Comparison of ENCODE assay signal across 1 cellular context in the genomic region with DNA sequence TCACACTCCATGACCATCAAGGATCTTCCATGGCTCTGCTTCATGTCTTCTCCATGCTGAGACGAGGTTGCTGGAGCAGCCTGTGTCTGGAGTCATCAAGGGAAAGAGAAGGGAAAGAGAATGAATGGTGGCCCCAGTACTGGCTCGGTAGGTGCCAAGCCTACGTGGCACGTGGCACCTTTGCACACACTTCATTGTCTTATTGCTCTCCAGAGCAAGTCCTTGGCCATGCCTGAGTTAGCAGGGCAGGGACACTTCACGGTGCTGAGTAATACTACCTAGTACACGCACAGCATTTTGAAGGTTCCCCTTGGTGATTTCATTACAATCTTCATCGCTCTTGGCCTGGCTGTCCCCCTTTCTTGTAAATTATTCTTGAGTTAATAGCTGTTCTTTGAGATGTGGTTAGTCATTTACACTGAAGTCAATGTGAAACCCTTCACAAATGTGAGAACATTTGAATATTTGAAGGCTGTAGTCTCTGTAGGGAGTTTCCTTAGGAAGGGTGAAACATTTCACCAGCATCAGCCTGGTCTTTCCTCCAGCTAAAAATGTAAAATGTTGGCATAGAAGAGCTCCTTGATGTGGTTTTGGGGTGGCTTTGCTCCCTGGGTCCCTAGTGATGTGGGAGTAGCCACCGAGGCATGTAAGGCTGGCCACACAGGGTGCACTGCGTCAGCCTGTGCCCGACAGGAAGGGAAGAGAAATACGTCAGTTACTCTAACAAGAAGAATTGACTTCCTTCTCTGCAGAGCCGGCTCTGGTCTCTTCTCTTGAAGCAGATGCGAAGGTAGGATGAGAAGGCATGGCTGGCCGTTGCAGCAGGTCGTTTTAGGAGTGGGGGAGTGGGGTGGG.
TF ChIP-seq lines count a peak whose summit lies in the region.

A gene with protein sequence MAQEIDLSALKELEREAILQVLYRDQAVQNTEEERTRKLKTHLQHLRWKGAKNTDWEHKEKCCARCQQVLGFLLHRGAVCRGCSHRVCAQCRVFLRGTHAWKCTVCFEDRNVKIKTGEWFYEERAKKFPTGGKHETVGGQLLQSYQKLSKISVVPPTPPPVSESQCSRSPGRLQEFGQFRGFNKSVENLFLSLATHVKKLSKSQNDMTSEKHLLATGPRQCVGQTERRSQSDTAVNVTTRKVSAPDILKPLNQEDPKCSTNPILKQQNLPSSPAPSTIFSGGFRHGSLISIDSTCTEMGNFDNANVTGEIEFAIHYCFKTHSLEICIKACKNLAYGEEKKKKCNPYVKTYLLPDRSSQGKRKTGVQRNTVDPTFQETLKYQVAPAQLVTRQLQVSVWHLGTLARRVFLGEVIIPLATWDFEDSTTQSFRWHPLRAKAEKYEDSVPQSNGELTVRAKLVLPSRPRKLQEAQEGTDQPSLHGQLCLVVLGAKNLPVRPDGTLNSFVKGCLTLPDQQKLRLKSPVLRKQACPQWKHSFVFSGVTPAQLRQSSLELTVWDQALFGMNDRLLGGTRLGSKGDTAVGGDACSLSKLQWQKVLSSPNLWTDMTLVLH (plus strand): TSS at position 766 of the 855 bp plus-strand sequence. CDS start 13,215 bp downstream, outside the sequence.

TF ChIP-seq in GM12878, 131 proteins besides CTCF, POLR2A, EP300 and RAD21 (continued from another document and continues in another):
- TF ChIP-seq CBFB (IDR thresholded peaks at IDR 0.05; ENCODE audit: low read depth) (peak; percentile 96), NKRF (conservative IDR thresholded peaks at IDR 0.05) (no peak; the same call in 1 of the 2 replicates), RAD51 (IDR thresholded peaks at IDR 0.05) (peak; percentile 62; the same call in 1 of the 2 replicates), RFX5 (IDR thresholded peaks at IDR 0.05; ENCODE audit: low read depth, low read length) (no peak), NR2F1 (conservative IDR thresholded peaks at IDR 0.05) (peak; percentile 73; the same call in 1 of the 2 replicates), CREB1 (IDR thresholded peaks at IDR 0.05; ENCODE audit: low read depth) (peak; percentile 88), ATF7 (IDR thresholded peaks at IDR 0.05; ENCODE audit: low read depth) (peak; percentile 94), ESRRA (IDR thresholded peaks at IDR 0.05; ENCODE audit: low read length) (0 out of 2 replicates have a peak, but pooled peaks have one; percentile 27), NFXL1 (IDR thresholded peaks at IDR 0.05; ENCODE audit: borderline replicate concordance) (no peak), SUZ12 (IDR thresholded peaks at IDR 0.05; ENCODE audit: unreplicated experiment) (no peak), SIX5 (IDR thresholded peaks at IDR 0.05; ENCODE audit: low read depth, low read length, severe bottlenecking) (no peak), GABPA (IDR thresholded peaks at IDR 0.05; ENCODE audit: low read depth) (peak; percentile 62; the same call in 1 of the 2 replicates), ZNF622 (IDR thresholded peaks at IDR 0.05) (no peak), POLR2AphosphoS2 (IDR thresholded peaks at IDR 0.05; ENCODE audit: low read depth, low read length) (no peak), RBBP5 (conservative IDR thresholded peaks at IDR 0.05) (no peak), SUPT20H (IDR thresholded peaks at IDR 0.05; ENCODE audit: borderline replicate concordance, control insufficient read depth, low read depth, low read length) (no peak), KDM1A (IDR thresholded peaks at IDR 0.05; ENCODE audit: borderline replicate concordance) (no peak), NR2C1 (IDR thresholded peaks at IDR 0.05) (no peak), ZNF217 (IDR thresholded peaks at IDR 0.05) (peak; percentile 71), RB1 (IDR thresholded peaks at IDR 0.05; ENCODE audit: borderline replicate concordance) (no peak; the same call in 1 of the 2 replicates), NFIC (IDR thresholded peaks at IDR 0.05; ENCODE audit: low read depth, low read length) (peak; percentile 96), MAX (IDR thresholded peaks at IDR 0.05; ENCODE audit: low read depth, low read length) (no peak; the same call in 1 of the 2 replicates), ATF3 (IDR thresholded peaks at IDR 0.05; ENCODE audit: borderline replicate concordance, extremely low read depth, low read depth, low read length) (no peak), CHD4 (IDR thresholded peaks at IDR 0.05) (no peak), TCF3 (IDR thresholded peaks at IDR 0.05; ENCODE audit: borderline replicate concordance, insufficient read depth, low read depth, low read length) (no peak; the same call in 1 of the 2 replicates), ZBED1 (IDR thresholded peaks at IDR 0.05; ENCODE audit: borderline replicate concordance) (peak; percentile 97), ZNF207 (IDR thresholded peaks at IDR 0.05; ENCODE audit: borderline replicate concordance) (no peak)
- TF ChIP-seq, protein P1, sequence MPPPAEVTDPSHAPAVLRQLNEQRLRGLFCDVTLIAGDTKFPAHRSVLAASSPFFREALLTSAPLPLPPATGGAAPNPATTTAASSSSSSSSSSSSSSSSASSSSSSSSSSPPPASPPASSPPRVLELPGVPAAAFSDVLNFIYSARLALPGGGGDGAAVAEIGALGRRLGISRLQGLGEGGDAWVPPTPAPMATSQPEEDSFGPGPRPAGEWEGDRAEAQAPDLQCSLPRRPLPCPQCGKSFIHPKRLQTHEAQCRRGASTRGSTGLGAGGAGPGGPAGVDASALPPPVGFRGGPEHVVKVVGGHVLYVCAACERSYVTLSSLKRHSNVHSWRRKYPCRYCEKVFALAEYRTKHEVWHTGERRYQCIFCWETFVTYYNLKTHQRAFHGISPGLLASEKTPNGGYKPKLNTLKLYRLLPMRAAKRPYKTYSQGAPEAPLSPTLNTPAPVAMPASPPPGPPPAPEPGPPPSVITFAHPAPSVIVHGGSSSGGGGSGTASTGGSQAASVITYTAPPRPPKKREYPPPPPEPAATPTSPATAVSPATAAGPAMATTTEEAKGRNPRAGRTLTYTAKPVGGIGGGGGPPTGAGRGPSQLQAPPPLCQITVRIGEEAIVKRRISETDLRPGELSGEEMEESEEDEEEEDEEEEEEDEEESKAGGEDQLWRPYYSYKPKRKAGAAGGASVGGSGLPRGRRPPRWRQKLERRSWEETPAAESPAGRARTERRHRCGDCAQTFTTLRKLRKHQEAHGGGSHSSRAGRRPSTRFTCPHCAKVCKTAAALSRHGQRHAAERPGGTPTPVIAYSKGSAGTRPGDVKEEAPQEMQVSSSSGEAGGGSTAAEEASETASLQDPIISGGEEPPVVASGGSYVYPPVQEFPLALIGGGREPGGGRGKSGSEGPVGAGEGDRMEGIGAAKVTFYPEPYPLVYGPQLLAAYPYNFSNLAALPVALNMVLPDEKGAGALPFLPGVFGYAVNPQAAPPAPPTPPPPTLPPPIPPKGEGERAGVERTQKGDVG (CRISPR knock-in tag; IDR thresholded peaks at IDR 0.05) = no peak
- TF ChIP-seq, protein P2, sequence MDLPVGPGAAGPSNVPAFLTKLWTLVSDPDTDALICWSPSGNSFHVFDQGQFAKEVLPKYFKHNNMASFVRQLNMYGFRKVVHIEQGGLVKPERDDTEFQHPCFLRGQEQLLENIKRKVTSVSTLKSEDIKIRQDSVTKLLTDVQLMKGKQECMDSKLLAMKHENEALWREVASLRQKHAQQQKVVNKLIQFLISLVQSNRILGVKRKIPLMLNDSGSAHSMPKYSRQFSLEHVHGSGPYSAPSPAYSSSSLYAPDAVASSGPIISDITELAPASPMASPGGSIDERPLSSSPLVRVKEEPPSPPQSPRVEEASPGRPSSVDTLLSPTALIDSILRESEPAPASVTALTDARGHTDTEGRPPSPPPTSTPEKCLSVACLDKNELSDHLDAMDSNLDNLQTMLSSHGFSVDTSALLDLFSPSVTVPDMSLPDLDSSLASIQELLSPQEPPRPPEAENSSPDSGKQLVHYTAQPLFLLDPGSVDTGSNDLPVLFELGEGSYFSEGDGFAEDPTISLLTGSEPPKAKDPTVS (IDR thresholded peaks at IDR 0.05; ENCODE audit: low read depth, low read length) = no peak
- TF ChIP-seq, protein P3, sequence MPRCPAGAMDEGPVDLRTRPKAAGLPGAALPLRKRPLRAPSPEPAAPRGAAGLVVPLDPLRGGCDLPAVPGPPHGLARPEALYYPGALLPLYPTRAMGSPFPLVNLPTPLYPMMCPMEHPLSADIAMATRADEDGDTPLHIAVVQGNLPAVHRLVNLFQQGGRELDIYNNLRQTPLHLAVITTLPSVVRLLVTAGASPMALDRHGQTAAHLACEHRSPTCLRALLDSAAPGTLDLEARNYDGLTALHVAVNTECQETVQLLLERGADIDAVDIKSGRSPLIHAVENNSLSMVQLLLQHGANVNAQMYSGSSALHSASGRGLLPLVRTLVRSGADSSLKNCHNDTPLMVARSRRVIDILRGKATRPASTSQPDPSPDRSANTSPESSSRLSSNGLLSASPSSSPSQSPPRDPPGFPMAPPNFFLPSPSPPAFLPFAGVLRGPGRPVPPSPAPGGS (IDR thresholded peaks at IDR 0.05; ENCODE audit: borderline replicate concordance, insufficient read depth, low read depth, low read length, poor library complexity, severe bottlenecking) = peak; percentile 65
- TF ChIP-seq, protein P4, sequence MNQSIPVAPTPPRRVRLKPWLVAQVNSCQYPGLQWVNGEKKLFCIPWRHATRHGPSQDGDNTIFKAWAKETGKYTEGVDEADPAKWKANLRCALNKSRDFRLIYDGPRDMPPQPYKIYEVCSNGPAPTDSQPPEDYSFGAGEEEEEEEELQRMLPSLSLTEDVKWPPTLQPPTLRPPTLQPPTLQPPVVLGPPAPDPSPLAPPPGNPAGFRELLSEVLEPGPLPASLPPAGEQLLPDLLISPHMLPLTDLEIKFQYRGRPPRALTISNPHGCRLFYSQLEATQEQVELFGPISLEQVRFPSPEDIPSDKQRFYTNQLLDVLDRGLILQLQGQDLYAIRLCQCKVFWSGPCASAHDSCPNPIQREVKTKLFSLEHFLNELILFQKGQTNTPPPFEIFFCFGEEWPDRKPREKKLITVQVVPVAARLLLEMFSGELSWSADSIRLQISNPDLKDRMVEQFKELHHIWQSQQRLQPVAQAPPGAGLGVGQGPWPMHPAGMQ (IDR thresholded peaks at IDR 0.05; ENCODE audit: borderline replicate concordance) = no peak
- TF ChIP-seq, protein P5, sequence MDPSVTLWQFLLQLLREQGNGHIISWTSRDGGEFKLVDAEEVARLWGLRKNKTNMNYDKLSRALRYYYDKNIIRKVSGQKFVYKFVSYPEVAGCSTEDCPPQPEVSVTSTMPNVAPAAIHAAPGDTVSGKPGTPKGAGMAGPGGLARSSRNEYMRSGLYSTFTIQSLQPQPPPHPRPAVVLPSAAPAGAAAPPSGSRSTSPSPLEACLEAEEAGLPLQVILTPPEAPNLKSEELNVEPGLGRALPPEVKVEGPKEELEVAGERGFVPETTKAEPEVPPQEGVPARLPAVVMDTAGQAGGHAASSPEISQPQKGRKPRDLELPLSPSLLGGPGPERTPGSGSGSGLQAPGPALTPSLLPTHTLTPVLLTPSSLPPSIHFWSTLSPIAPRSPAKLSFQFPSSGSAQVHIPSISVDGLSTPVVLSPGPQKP (IDR thresholded peaks at IDR 0.05; ENCODE audit: low read depth, low read length) = no peak
- TF ChIP-seq, protein P6, sequence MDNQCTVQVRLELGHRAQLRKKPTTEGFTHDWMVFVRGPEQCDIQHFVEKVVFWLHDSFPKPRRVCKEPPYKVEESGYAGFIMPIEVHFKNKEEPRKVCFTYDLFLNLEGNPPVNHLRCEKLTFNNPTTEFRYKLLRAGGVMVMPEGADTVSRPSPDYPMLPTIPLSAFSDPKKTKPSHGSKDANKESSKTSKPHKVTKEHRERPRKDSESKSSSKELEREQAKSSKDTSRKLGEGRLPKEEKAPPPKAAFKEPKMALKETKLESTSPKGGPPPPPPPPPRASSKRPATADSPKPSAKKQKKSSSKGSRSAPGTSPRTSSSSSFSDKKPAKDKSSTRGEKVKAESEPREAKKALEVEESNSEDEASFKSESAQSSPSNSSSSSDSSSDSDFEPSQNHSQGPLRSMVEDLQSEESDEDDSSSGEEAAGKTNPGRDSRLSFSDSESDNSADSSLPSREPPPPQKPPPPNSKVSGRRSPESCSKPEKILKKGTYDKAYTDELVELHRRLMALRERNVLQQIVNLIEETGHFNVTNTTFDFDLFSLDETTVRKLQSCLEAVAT (IDR thresholded peaks at IDR 0.05) = peak; percentile 44; the same call in 1 of the 2 replicates
- TF ChIP-seq, protein P7, sequence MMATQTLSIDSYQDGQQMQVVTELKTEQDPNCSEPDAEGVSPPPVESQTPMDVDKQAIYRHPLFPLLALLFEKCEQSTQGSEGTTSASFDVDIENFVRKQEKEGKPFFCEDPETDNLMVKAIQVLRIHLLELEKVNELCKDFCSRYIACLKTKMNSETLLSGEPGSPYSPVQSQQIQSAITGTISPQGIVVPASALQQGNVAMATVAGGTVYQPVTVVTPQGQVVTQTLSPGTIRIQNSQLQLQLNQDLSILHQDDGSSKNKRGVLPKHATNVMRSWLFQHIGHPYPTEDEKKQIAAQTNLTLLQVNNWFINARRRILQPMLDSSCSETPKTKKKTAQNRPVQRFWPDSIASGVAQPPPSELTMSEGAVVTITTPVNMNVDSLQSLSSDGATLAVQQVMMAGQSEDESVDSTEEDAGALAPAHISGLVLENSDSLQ (IDR thresholded peaks at IDR 0.05) = peak; percentile 27
- TF ChIP-seq, protein P8, sequence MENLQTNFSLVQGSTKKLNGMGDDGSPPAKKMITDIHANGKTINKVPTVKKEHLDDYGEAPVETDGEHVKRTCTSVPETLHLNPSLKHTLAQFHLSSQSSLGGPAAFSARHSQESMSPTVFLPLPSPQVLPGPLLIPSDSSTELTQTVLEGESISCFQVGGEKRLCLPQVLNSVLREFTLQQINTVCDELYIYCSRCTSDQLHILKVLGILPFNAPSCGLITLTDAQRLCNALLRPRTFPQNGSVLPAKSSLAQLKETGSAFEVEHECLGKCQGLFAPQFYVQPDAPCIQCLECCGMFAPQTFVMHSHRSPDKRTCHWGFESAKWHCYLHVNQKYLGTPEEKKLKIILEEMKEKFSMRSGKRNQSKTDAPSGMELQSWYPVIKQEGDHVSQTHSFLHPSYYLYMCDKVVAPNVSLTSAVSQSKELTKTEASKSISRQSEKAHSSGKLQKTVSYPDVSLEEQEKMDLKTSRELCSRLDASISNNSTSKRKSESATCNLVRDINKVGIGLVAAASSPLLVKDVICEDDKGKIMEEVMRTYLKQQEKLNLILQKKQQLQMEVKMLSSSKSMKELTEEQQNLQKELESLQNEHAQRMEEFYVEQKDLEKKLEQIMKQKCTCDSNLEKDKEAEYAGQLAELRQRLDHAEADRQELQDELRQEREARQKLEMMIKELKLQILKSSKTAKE (IDR thresholded peaks at IDR 0.05; ENCODE audit: low read depth, poor library complexity, severe bottlenecking) = peak; percentile 72
